11 cellular contexts compared by ENCODE assay signal in genomic region chr17:47620503-47621245, GRCh38. TPM values are rescaled to one million over a fixed set of nuclear protein-coding genes. Genes with fewer than 3 reads are reported as not detected.
DNase-seq lines count a peak whose midpoint lies in the region; ATAC-seq, FAIRE-seq and TF ChIP-seq lines count a peak whose summit lies in the region.
"Had no signal": no experiment of that assay in that cellular context is flagged by ENCODE, and none has a peak within 500 bp of the region (broad histone marks: within the 10 kb centered on the region; RNA-seq: fewer than 3 reads in every experiment).

No MANE protein-coding gene starts in this region.

- CTCF ChIA-PET in WTC11 (lab: Charles Lee), result interaction anchor here (0.7 kb wide), 1 partner anchor 9 kb away, joined by 3 read pairs; no protein-coding TSS in a partner anchor

- H2AFZ ChIP-seq in keratinocyte (ENCODE audit: control insufficient read depth, low read length), result no peak overlapping the region

- peak; percentile 53 for FAIRE-seq in keratinocyte (lab: Jason Lieb, UNC)

- no peak for DNase-seq in activated T-cell treated with anti-CD3 and anti-CD28 coated beads, Interleukin-2, amount 50 U/mL, for 72 hours
- no peak for DNase-seq in activated T-cell treated with anti-CD3 and anti-CD28 coated beads, Interleukin-2, amount 50 U/mL, for 48 hours
- DNase-seq in WTC11 (ENCODE audit: low spot score) (no peak), keratinocyte (ENCODE audit: low read depth, low spot score) (peak; percentile 35), suprapubic skin (ENCODE audit: low spot score in 2 of 2) (no peak), T-helper 9 cell (no peak), GM10266 (ENCODE audit: extremely low spot score) (no peak)
- DNase-seq: NCI-H2029 treated with DMSO at 0.1 percent for 48 hours; stimulated activated CD4-positive, alpha-beta T cell treated with anti-CD3 and anti-CD28 coated beads, Interleukin-4, amount 100 ng/mL, for 1 hour had no signal

- no peaks in the 10 kb centered on the region for H3K9me3 Mint-ChIP-seq in activated T-cell treated with anti-CD3 and anti-CD28 coated beads, Interleukin-2, amount 50 U/mL, for 72 hours
- H3K9me3 Mint-ChIP-seq in WTC11, result no peaks in the 10 kb centered on the region
- H3K9me3 Mint-ChIP-seq: T-helper 1 cell treated with Interleukin-12 subunit alpha and Interleukin-12 subunit beta and Interleukin-4 antibody, amounts not matched to agents 30 μg/mL and 1 μg/mL, for 36 hours had no signal

- peak; percentile 92 to 94 for ATAC-seq in activated T-cell treated with anti-CD3 and anti-CD28 coated beads, Interleukin-2, amount 50 U/mL, for 72 hours (replicated peaks in 1 of 2)
- no peak for ATAC-seq in WTC11
- no peak for ATAC-seq in GM21515 (IDR thresholded peaks at IDR 0.05; ENCODE audit: unreplicated experiment)

- H3K4me1 Mint-ChIP-seq in activated T-cell treated with anti-CD3 and anti-CD28 coated beads, Interleukin-2, amount 50 U/mL, for 72 hours (ENCODE audit: low read depth), result peaks cover 30% of the 10 kb centered on the region
- H3K4me1 Mint-ChIP-seq in WTC11, result peaks cover 3% of the 10 kb centered on the region; the same call in 1 of the 2 replicates

- H3K4me2 ChIP-seq in keratinocyte (ENCODE audit: control insufficient read depth, extremely low read depth, insufficient read depth, low read depth, low read length), result peak overlapping the region; percentile 81

- dilution Hi-C loops in keratinocyte (cut with MboI; ENCODE audit: extremely low pct_ligation_motif_present, low sequenced_read_pairs), result no loop called here

- POLR2A ChIA-PET in WTC11 (lab: Charles Lee), result interaction anchor here (1.4 kb wide), 1 partner anchor 28 kb away, joined by 3 read pairs; the partner anchor contains the start of gene KPNB1

- peaks cover 2% of the 10 kb centered on the region for H3K9me1 ChIP-seq in keratinocyte (ENCODE audit: control insufficient read depth, extremely low read depth, insufficient read depth, low read length)

- WGBS in suprapubic skin, result 67% methylated on average over 3 of the region's 3 CpGs

- H3K36me3 Mint-ChIP-seq in activated T-cell treated with anti-CD3 and anti-CD28 coated beads, Interleukin-2, amount 50 U/mL, for 72 hours (ENCODE audit: insufficient read depth in 2 of 2), result peaks cover 7 to 39% of the 10 kb centered on the region in 2 donors
- peaks cover 39% of the 10 kb centered on the region for H3K36me3 Mint-ChIP-seq in WTC11

- H3K4me3 ChIP-seq in keratinocyte (ENCODE audit: control insufficient read depth in 2 of 3, extremely low read depth in 1 of 3, insufficient read depth in 2 of 3, low read depth in 1 of 3, low read length in 3 of 3) (peak overlapping the region in 1 of 3 experiments; percentile 34), suprapubic skin (no peak overlapping the region)

- H3K9me3 ChIP-seq in keratinocyte (ENCODE audit: control insufficient read depth, low read depth, low read length) (no peaks in the 10 kb centered on the region), suprapubic skin (no peaks in the 10 kb centered on the region)

- peaks cover 29% of the 10 kb centered on the region for H3K4me1 ChIP-seq in keratinocyte (ENCODE audit: control insufficient read depth, extremely low read depth, insufficient read depth, low read length)
- H3K4me1 ChIP-seq in suprapubic skin, result peaks cover 9% of the 10 kb centered on the region

- no peaks in the 10 kb centered on the region for H3K79me2 ChIP-seq in keratinocyte (ENCODE audit: control insufficient read depth, insufficient read depth, low read length)

- H3K27ac Mint-ChIP-seq in activated T-cell treated with anti-CD3 and anti-CD28 coated beads, Interleukin-2, amount 50 U/mL, for 72 hours, result peak overlapping the region; percentile 74
- H3K27ac Mint-ChIP-seq in WTC11, result peak overlapping the region; percentile 64

- H3K27ac ChIP-seq in keratinocyte (ENCODE audit: control insufficient read depth, insufficient read depth, low read length) (peak overlapping the region; percentile 90), suprapubic skin (peak overlapping the region; percentile 7)

- H3K36me3 ChIP-seq in keratinocyte (ENCODE audit: control insufficient read depth in 2 of 2, extremely low read depth in 1 of 2, insufficient read depth in 2 of 2, low read length in 2 of 2) (peaks cover 14 to 30% of the 10 kb centered on the region in 2 experiments), suprapubic skin (peaks cover 59% of the 10 kb centered on the region)

- TF ChIP-seq CTCF in WTC11 (IDR thresholded peaks at IDR 0.05), result no peak
- no peak for TF ChIP-seq CTCF in keratinocyte (optimal IDR thresholded peaks at IDR 0.05 in 1 of 3, IDR thresholded peaks at IDR 0.05 in 1 of 3, conservative IDR thresholded peaks at IDR 0.05 in 1 of 3; ENCODE audit: extremely low read depth in 1 of 3, insufficient read depth in 2 of 3, low read length in 3 of 3)
- no peak for TF ChIP-seq CTCF in suprapubic skin (IDR thresholded peaks at IDR 0.05)
- no peak for TF ChIP-seq CTCF in GM10266 (IDR thresholded peaks at IDR 0.05; ENCODE audit: control insufficient read depth, insufficient read depth, low read depth, missing control alignments)

- TF ChIP-seq POLR2A in suprapubic skin (IDR thresholded peaks at IDR 0.05), result no peak

- no peak for TF ChIP-seq EP300 in suprapubic skin (IDR thresholded peaks at IDR 0.05)

- peak overlapping the region; percentile 27 to 41 for H3K4me3 Mint-ChIP-seq in activated T-cell treated with anti-CD3 and anti-CD28 coated beads, Interleukin-2, amount 50 U/mL, for 72 hours
- H3K4me3 Mint-ChIP-seq in WTC11, result no peak overlapping the region
- H3K4me3 Mint-ChIP-seq: T-helper 1 cell treated with Interleukin-12 subunit alpha and Interleukin-12 subunit beta and Interleukin-4 antibody, amounts not matched to agents 30 μg/mL and 1 μg/mL, for 36 hours had no signal

- peak overlapping the region; percentile 62 for H3K9ac ChIP-seq in keratinocyte (ENCODE audit: control insufficient read depth, extremely low read depth, insufficient read depth, low read length)

- no peaks in the 10 kb centered on the region for H3K27me3 Mint-ChIP-seq in activated T-cell treated with anti-CD3 and anti-CD28 coated beads, Interleukin-2, amount 50 U/mL, for 72 hours (ENCODE audit: low read depth)
- no peaks in the 10 kb centered on the region for H3K27me3 Mint-ChIP-seq in WTC11 (ENCODE audit: low read depth)

- H3K27me3 ChIP-seq in keratinocyte (ENCODE audit: control insufficient read depth, extremely low read depth, insufficient read depth, low read length) (no peaks in the 10 kb centered on the region), suprapubic skin (no peaks in the 10 kb centered on the region)

- no peaks in the 10 kb centered on the region for H4K20me1 ChIP-seq in keratinocyte (ENCODE audit: control insufficient read depth, extremely low read depth, insufficient read depth, low read length)

TF ChIP-seq in WTC11, 78 proteins besides CTCF, POLR2A, EP300 and RAD21:
- TF ChIP-seq ZBTB43 (CRISPR knock-in tag; IDR thresholded peaks at IDR 0.05) (no peak), NR2C2 (CRISPR knock-in tag; IDR thresholded peaks at IDR 0.05) (no peak), PRRX2 (CRISPR knock-in tag; IDR thresholded peaks at IDR 0.05) (no peak), ZNF121 (CRISPR knock-in tag; IDR thresholded peaks at IDR 0.05) (peak; percentile 69; the same call in 1 of the 2 replicates)

RNA-seq across cellular contexts. Expression of gene KPNB1, which starts 29.0 kb away (rescaled TPM):
- total RNA-seq in activated T-cell treated with anti-CD3 and anti-CD28 coated beads, Interleukin-2, amount 50 U/mL, for 72 hours, result 100 to 1,000 TPM; 581 to 729 TPM
- total RNA-seq in WTC11 (2021), result 437 to 506 TPM (median 452 TPM) in 3 replicates
- 167 to 220 TPM (median 219 TPM) in 3 replicates for polyA plus RNA-seq in keratinocyte
- polyA plus RNA-seq in keratinocyte (2011; ENCODE audit: low read depth), result 478 TPM
- 165 and 222 TPM in 2 replicates for polyA plus RNA-seq in keratinocyte (2011; cell fraction: cytosol; rRNA removed)
- polyA plus RNA-seq in keratinocyte (2011; cell fraction: nucleus; rRNA removed), result 288 and 299 TPM in 2 replicates
- polyA plus RNA-seq in keratinocyte (2012; ENCODE audit: low replicate concordance), result 129 and 282 TPM in 2 replicates
- polyA minus RNA-seq in keratinocyte, result 320 to 496 TPM (median 447 TPM) in 3 replicates
- 117 TPM for polyA minus RNA-seq in keratinocyte (2011; cell fraction: cytosol; rRNA and poly(A)+ RNA removed)
- 109 and 207 TPM in 2 replicates for polyA minus RNA-seq in keratinocyte (2011; cell fraction: nucleus; rRNA and poly(A)+ RNA removed)
- total RNA-seq in suprapubic skin, result 100 to 1,000 TPM; 100 to 162 (median 139) TPM

Comparison
In these comparisons a context has a peak if more than half of its experiments do, and no peak if none do; other contexts are left out.
1. ATAC-seq: peak in activated T-cell treated with anti-CD3 and anti-CD28 coated beads, Interleukin-2, amount 50 U/mL, for 72 hours (2 of 2); none in WTC11 (single experiment) and GM21515 (single experiment).